In genomic region chr3:171525437-171525836, GRCh38 we compare ENCODE assay signal across 19 cellular contexts.
DNase-seq lines count a peak whose midpoint lies in the region; ATAC-seq, FAIRE-seq and TF ChIP-seq lines count a peak whose summit lies in the region.
"Had no signal": no experiment of that assay in that cellular context is flagged by ENCODE, and none has a peak within 500 bp of the region (broad histone marks: within the 10 kb centered on the region; RNA-seq: fewer than 3 reads in every experiment).

No MANE protein-coding gene starts in this region.

- H3K4me2 ChIP-seq in SK-N-SH (no peak overlapping the region), K562 (ENCODE audit: insufficient read depth, low read length) (peak overlapping the region; percentile 73), MM.1S (ENCODE audit: low read depth, low read length) (no peak overlapping the region)

- H3K9me3 ChIP-seq in SK-N-SH: no peaks in the 10 kb centered on the region
- H3K9me3 ChIP-seq in K562 (replicated peaks; ENCODE audit: control insufficient read depth, insufficient read depth, low read depth, low read length): no peaks in the 10 kb centered on the region
- H3K9me3 ChIP-seq in left lung: no peaks in the 10 kb centered on the region
- no peaks in the 10 kb centered on the region for H3K9me3 ChIP-seq in MM.1S (replicated peaks; ENCODE audit: insufficient read depth, low read length)
- no peaks in the 10 kb centered on the region for H3K9me3 ChIP-seq in tibial artery

- TF ChIP-seq EP300 in SK-N-SH (IDR thresholded peaks at IDR 0.05; ENCODE audit: borderline replicate concordance in 1 of 2, low read depth in 1 of 2, low read length in 1 of 2) (no peak), K562 (IDR thresholded peaks at IDR 0.05; ENCODE audit: low read length) (no peak)

- TF ChIP-seq POLR2A in K562 (conservative IDR thresholded peaks at IDR 0.05): no peak
- TF ChIP-seq POLR2A in GM18505 (IDR thresholded peaks at IDR 0.05; ENCODE audit: borderline replicate concordance, extremely low read depth, insufficient read depth, insufficient read length): no peak

- no TSS peak for BruUV-seq in K562 (replicated peaks; lab: Mats Ljungman, UMichigan)

- peaks cover 28% of the 10 kb centered on the region for H3F3A ChIP-seq in SK-N-SH (replicated peaks; ENCODE audit: insufficient read depth)
- H3F3A ChIP-seq in MM.1S (ENCODE audit: insufficient read depth, low read length): no peaks in the 10 kb centered on the region

- H3K36me3 ChIP-seq in SK-N-SH (replicated peaks in 1 of 2; ENCODE audit: control insufficient read depth in 1 of 2, insufficient read depth in 2 of 2, low read length in 1 of 2) (no peaks in the 10 kb centered on the region), K562 (ENCODE audit: control insufficient read depth, insufficient read depth, low read length) (no peaks in the 10 kb centered on the region), left lung (no peaks in the 10 kb centered on the region), MM.1S (replicated peaks; ENCODE audit: insufficient read depth, low read length) (no peaks in the 10 kb centered on the region), tibial artery (no peaks in the 10 kb centered on the region)

- H3K9ac ChIP-seq in SK-N-SH (no peak overlapping the region), K562 (ENCODE audit: insufficient read depth in 1 of 2, low read depth in 2 of 2, low read length in 2 of 2) (no peak overlapping the region), MM.1S (ENCODE audit: low read length) (no peak overlapping the region)

- H3K4me3 ChIP-seq in SK-N-SH (ENCODE audit: low read depth in 2 of 2, low read length in 1 of 2) (no peak overlapping the region), K562 (no peak overlapping the region), left lung (no peak overlapping the region), MM.1S (ENCODE audit: low read length) (no peak overlapping the region), tibial artery (no peak overlapping the region)
- H3K4me3 ChIP-seq: GM12878 had no signal

- FAIRE-seq in K562 (lab: Jason Lieb, UNC): no peak
- FAIRE-seq: GM12878 had no signal

- no peak for ATAC-seq in SK-N-SH treated with all-trans-retinoic acid at 6 μM for 48 hours
- ATAC-seq in K562: no peak
- ATAC-seq in left lung: peak; percentile 62
- ATAC-seq in GM18505 (IDR thresholded peaks at IDR 0.05; ENCODE audit: unreplicated experiment): no peak
- ATAC-seq: GM12878 had no signal

- no peaks in the 10 kb centered on the region for H3K79me2 ChIP-seq in SK-N-SH (ENCODE audit: insufficient read depth)
- no peaks in the 10 kb centered on the region for H3K79me2 ChIP-seq in K562 (ENCODE audit: control insufficient read depth, insufficient read depth, low read length)
- no peaks in the 10 kb centered on the region for H3K79me2 ChIP-seq in MM.1S (ENCODE audit: low read length)

- no peaks in the 10 kb centered on the region for H4K20me1 ChIP-seq in SK-N-SH (ENCODE audit: insufficient read depth)
- no peaks in the 10 kb centered on the region for H4K20me1 ChIP-seq in K562 (replicated peaks; ENCODE audit: control insufficient read depth, insufficient read depth, low read length)
- no peaks in the 10 kb centered on the region for H4K20me1 ChIP-seq in MM.1S (ENCODE audit: insufficient read depth, low read length)

- 98% methylated on average over 6 of the region's 6 CpGs for WGBS in SK-N-SH (ENCODE audit: low lambda C conversion rate)
- WGBS in K562 (ENCODE audit: insufficient coverage, low coverage, missing lambda C conversion rate): 98% methylated on average over 6 of the region's 6 CpGs

- POLR2A ChIA-PET in SK-N-SH (lab: Yijun Ruan, JAX): no interaction called here
- POLR2A ChIA-PET in K562 (lab: Yijun Ruan, JAX): no interaction called here

- H3K27me3 ChIP-seq in SK-N-SH (ENCODE audit: insufficient read depth): no peaks in the 10 kb centered on the region
- H3K27me3 ChIP-seq in K562 (ENCODE audit: control insufficient read depth in 2 of 2, insufficient read depth in 2 of 2, low read length in 2 of 2): no peaks in the 10 kb centered on the region
- H3K27me3 ChIP-seq in left lung: no peaks in the 10 kb centered on the region
- H3K27me3 ChIP-seq in MM.1S (replicated peaks; ENCODE audit: insufficient read depth, low read length): no peaks in the 10 kb centered on the region
- no peaks in the 10 kb centered on the region for H3K27me3 ChIP-seq in tibial artery

- H3K27ac ChIP-seq in SK-N-SH (ENCODE audit: low read depth in 2 of 2, low read length in 1 of 2): 0 out of 4 replicates have a peak overlapping the region, but pooled peaks of 1 of the 2 experiments have one; percentile 66
- peak overlapping the region; percentile 72 for H3K27ac ChIP-seq in K562 (ENCODE audit: extremely low read depth, low read depth, low read length)
- no peak overlapping the region for H3K27ac ChIP-seq in left lung
- H3K27ac ChIP-seq in MM.1S (ENCODE audit: low read length): no peak overlapping the region
- no peak overlapping the region for H3K27ac ChIP-seq in tibial artery
- H3K27ac ChIP-seq: 22Rv1, RWPE1 had no signal

- no peak for TF ChIP-seq RAD21 in SK-N-SH (IDR thresholded peaks at IDR 0.05; ENCODE audit: low read length)
- TF ChIP-seq RAD21 in K562 (CRISPR knock-in tag; conservative IDR thresholded peaks at IDR 0.05 in 1 of 2, IDR thresholded peaks at IDR 0.05 in 1 of 2): no peak

- intact Hi-C loops in K562 (cut with micrococcal nuclease) (loop anchor here (2.0 kb wide), 1 partner anchor 65 kb away; the partner anchor contains the start of gene TNIK), left lung (cut with DNase I) (no loop called here), tibial artery (cut with DNase I; ENCODE audit: low total_unique reads) (no loop called here)

- no peak for TF ChIP-seq CTCF in SK-N-SH (IDR thresholded peaks at IDR 0.05)
- TF ChIP-seq CTCF in K562 (IDR thresholded peaks at IDR 0.05 in 2 of 3, conservative IDR thresholded peaks at IDR 0.05 in 1 of 3; ENCODE audit: insufficient read depth in 2 of 3, low read depth in 1 of 3, low read length in 3 of 3): no peak
- TF ChIP-seq CTCF in left lung (IDR thresholded peaks at IDR 0.05): no peak
- no peak for TF ChIP-seq CTCF in MM.1S (IDR thresholded peaks at IDR 0.05; ENCODE audit: low read length)
- no peak for TF ChIP-seq CTCF in tibial artery (IDR thresholded peaks at IDR 0.05)

- in situ Hi-C loops in K562 (cut with MboI): no loop called here

- H3K9me1 ChIP-seq in K562 (ENCODE audit: control insufficient read depth, insufficient read depth, low read length): no peaks in the 10 kb centered on the region

- H3K4me1 ChIP-seq in SK-N-SH (ENCODE audit: control insufficient read depth in 1 of 2, insufficient read depth in 2 of 2, low read depth in 1 of 2, low read length in 1 of 2): peaks cover 0 to 15% of the 10 kb centered on the region in 2 experiments; a peak in 2 of 4 replicates
- H3K4me1 ChIP-seq in K562 (replicated peaks in 1 of 2; ENCODE audit: control insufficient read depth in 2 of 2, insufficient read depth in 2 of 2, low read length in 2 of 2): peaks cover 10 to 23% of the 10 kb centered on the region in 2 experiments
- no peaks in the 10 kb centered on the region for H3K4me1 ChIP-seq in left lung
- no peaks in the 10 kb centered on the region for H3K4me1 ChIP-seq in MM.1S (ENCODE audit: low read length)
- H3K4me1 ChIP-seq in tibial artery: no peaks in the 10 kb centered on the region

- DNase-seq in SK-N-SH (no peak), K562 (ENCODE audit: extremely low read depth in 1 of 4, low spot score in 3 of 4) (no peak), left lung (no peak), MM.1S (no peak), tibial artery (no peak)
- no peak for DNase-seq in activated CD4-positive, CD25-positive, alpha-beta regulatory T cell treated with anti-CD3 and anti-CD28 coated beads, Interleukin-2, amount 50 U/mL, for 72 hours
- DNase-seq: GF-D8, GOT3, KBM-7, NCI-H187, NCI-H2107, NCI-H524, NCI-H82, SIG-M5 had no signal

- H2AFZ ChIP-seq in SK-N-SH (ENCODE audit: low read depth) (peak overlapping the region; percentile 32; the same call in 1 of the 2 replicates), K562 (ENCODE audit: low read depth, low read length) (peak overlapping the region; percentile 89), MM.1S (ENCODE audit: low read length) (no peak overlapping the region)

- H3K9me2 ChIP-seq in SK-N-SH (no peaks in the 10 kb centered on the region), MM.1S (replicated peaks; ENCODE audit: insufficient read depth, low read length) (no peaks in the 10 kb centered on the region)

- CTCF ChIA-PET in SK-N-SH (lab: Yijun Ruan, JAX) (no interaction called here), K562 (lab: Yijun Ruan, JAX; ENCODE audit: low intra/inter-chr PET ratio) (no interaction called here)

TF ChIP-seq in SK-N-SH, 30 proteins besides CTCF, POLR2A, EP300 and RAD21:
- TF ChIP-seq NRF1 (IDR thresholded peaks at IDR 0.05; ENCODE audit: low read depth, low read length) (no peak), FOSL2 (IDR thresholded peaks at IDR 0.05; ENCODE audit: borderline replicate concordance, low read depth) (no peak), SIN3A (IDR thresholded peaks at IDR 0.05; ENCODE audit: borderline replicate concordance, low read depth, low read length) (no peak), RXRA (IDR thresholded peaks at IDR 0.05; ENCODE audit: borderline replicate concordance, low read depth) (no peak)

TF ChIP-seq in SK-N-SH treated with all-trans-retinoic acid at 6 μM for 48 hours, 23 proteins besides CTCF, POLR2A, EP300 and RAD21 (continues in another document):
- TF ChIP-seq ZNF70 (CRISPR knock-in tag; IDR thresholded peaks at IDR 0.05) (no peak), CSDC2 (CRISPR knock-in tag; IDR thresholded peaks at IDR 0.05) (no peak), ZNF8 (CRISPR knock-in tag; IDR thresholded peaks at IDR 0.05) (no peak)

TF ChIP-seq in K562, 482 proteins besides CTCF, POLR2A, EP300 and RAD21 (continues in another document):
- TF ChIP-seq XRCC3 (IDR thresholded peaks at IDR 0.05) (no peak), NR1H2 (CRISPR knock-in tag; IDR thresholded peaks at IDR 0.05) (no peak), NFRKB (IDR thresholded peaks at IDR 0.05; ENCODE audit: low read depth) (no peak), ZC3H4 (CRISPR knock-in tag; IDR thresholded peaks at IDR 0.05; ENCODE audit: borderline replicate concordance) (no peak)
